2 cellular contexts compared by ENCODE assay signal in the genomic region with DNA sequence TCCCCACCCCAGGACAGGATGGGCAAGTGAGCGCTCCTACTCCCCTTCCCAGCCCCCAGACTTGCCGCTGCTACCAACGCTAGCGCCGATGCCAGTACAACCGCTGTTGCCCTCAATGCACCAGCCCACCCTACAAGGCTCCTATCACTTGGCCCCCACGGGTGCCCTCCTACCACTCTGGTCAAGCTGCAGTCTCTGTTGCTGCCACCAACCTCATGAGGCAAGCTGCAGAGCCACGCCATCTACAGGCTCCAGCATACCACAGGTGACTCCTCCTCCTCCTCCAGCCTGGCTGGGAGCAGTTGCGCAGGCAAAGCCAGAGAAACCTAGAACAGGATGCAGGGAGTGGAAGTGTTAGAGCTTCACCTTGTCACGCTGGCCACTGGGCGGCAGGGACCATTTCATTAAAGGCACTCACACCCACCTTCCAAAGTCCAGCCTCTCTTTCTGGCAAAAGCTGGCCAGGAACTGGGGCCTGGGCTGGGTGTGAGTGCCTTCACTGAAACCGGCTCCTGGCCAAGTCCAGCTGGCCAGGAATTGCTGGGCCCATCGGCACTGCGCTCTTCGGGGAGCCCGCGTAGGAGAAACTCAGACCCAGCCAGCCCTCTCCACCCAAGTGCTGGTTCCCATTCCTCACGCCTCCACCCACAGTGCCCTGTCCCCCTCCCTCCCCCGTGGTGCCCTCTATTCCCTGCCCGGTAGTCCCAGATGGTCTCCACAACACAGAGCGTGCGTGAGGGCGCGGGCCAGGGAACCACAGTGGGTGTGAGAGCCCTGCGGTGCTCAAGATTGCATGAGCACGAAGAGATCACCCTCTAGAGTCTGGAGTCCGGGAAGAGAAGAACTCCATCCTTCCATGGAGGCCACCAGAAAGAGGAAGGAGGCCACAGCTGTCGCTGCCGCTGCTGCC.
TF ChIP-seq lines count a peak whose summit lies in the region.

No MANE protein-coding gene starts in this region.

TF ChIP-seq in A549, 52 proteins besides CTCF, POLR2A, EP300 and RAD21 (continued from another document):
- TF ChIP-seq FOSL2 (IDR thresholded peaks at IDR 0.05) (no peak), FOSL2 (CRISPR knock-in tag; IDR thresholded peaks at IDR 0.05) (no peak), ZC3H11A (IDR thresholded peaks at IDR 0.05) (no peak), RFX5 (IDR thresholded peaks at IDR 0.05) (no peak), FOSB (CRISPR knock-in tag; IDR thresholded peaks at IDR 0.05) (no peak), EHMT2 (IDR thresholded peaks at IDR 0.05; ENCODE audit: low read depth) (no peak), ZSCAN20 (CRISPR knock-in tag; IDR thresholded peaks at IDR 0.05) (no peak), NPAS2 (CRISPR knock-in tag; IDR thresholded peaks at IDR 0.05; ENCODE audit: borderline replicate concordance) (no peak), CEBPB (IDR thresholded peaks at IDR 0.05) (no peak), RARB (CRISPR knock-in tag; IDR thresholded peaks at IDR 0.05) (no peak), GATA3 (IDR thresholded peaks at IDR 0.05; ENCODE audit: borderline replicate concordance) (no peak), HEYL (CRISPR knock-in tag; IDR thresholded peaks at IDR 0.05) (no peak), CHD2 (IDR thresholded peaks at IDR 0.05; ENCODE audit: low read length, partially characterized antibody) (no peak), HOXB13 (CRISPR knock-in tag; IDR thresholded peaks at IDR 0.05; ENCODE audit: low read depth) (no peak), CBX2 (IDR thresholded peaks at IDR 0.05; ENCODE audit: borderline replicate concordance, low read depth) (no peak), EHF (CRISPR knock-in tag; IDR thresholded peaks at IDR 0.05) (no peak), TP53 (CRISPR knock-in tag; IDR thresholded peaks at IDR 0.05) (no peak), HMGXB4 (CRISPR knock-in tag; IDR thresholded peaks at IDR 0.05; ENCODE audit: borderline replicate concordance) (no peak)
- TF ChIP-seq, protein P1, sequence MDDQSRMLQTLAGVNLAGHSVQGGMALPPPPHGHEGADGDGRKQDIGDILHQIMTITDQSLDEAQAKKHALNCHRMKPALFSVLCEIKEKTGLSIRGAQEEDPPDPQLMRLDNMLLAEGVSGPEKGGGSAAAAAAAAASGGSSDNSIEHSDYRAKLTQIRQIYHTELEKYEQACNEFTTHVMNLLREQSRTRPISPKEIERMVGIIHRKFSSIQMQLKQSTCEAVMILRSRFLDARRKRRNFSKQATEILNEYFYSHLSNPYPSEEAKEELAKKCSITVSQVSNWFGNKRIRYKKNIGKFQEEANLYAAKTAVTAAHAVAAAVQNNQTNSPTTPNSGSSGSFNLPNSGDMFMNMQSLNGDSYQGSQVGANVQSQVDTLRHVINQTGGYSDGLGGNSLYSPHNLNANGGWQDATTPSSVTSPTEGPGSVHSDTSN (IDR thresholded peaks at IDR 0.05): no peak

TF ChIP-seq in liver, 16 proteins besides CTCF, POLR2A, EP300 and RAD21 (continued from another document):
- TF ChIP-seq REST (IDR thresholded peaks at IDR 0.05) (peak; percentile 82), SP1 (IDR thresholded peaks at IDR 0.05) (peak; percentile 88), GABPA (IDR thresholded peaks at IDR 0.05 in 1 of 2, conservative IDR thresholded peaks at IDR 0.05 in 1 of 2) (peak in 1 of 2 donors; percentile 56), NR2F2 (IDR thresholded peaks at IDR 0.05) (no peak), FOXA2 (IDR thresholded peaks at IDR 0.05) (no peak), RXRA (IDR thresholded peaks at IDR 0.05) (peak; percentile 66 to 75), JUND (IDR thresholded peaks at IDR 0.05) (peak; percentile 49 to 56), HNF4A (conservative IDR thresholded peaks at IDR 0.05) (peak; percentile 89 to 92), TAF1 (conservative IDR thresholded peaks at IDR 0.05) (no peak), EGR1 (IDR thresholded peaks at IDR 0.05; ENCODE audit: low read depth in 2 of 2) (peak; percentile 23 to 46), YY1 (IDR thresholded peaks at IDR 0.05) (peak; percentile 76), HNF4G (IDR thresholded peaks at IDR 0.05) (peak; percentile 78)
- TF ChIP-seq, protein P2, sequence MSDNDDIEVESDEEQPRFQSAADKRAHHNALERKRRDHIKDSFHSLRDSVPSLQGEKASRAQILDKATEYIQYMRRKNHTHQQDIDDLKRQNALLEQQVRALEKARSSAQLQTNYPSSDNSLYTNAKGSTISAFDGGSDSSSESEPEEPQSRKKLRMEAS (IDR thresholded peaks at IDR 0.05): peak; percentile 73
- TF ChIP-seq, protein P3, sequence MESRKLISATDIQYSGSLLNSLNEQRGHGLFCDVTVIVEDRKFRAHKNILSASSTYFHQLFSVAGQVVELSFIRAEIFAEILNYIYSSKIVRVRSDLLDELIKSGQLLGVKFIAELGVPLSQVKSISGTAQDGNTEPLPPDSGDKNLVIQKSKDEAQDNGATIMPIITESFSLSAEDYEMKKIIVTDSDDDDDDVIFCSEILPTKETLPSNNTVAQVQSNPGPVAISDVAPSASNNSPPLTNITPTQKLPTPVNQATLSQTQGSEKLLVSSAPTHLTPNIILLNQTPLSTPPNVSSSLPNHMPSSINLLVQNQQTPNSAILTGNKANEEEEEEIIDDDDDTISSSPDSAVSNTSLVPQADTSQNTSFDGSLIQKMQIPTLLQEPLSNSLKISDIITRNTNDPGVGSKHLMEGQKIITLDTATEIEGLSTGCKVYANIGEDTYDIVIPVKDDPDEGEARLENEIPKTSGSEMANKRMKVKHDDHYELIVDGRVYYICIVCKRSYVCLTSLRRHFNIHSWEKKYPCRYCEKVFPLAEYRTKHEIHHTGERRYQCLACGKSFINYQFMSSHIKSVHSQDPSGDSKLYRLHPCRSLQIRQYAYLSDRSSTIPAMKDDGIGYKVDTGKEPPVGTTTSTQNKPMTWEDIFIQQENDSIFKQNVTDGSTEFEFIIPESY (IDR thresholded peaks at IDR 0.05): no peak
- TF ChIP-seq, protein P4, sequence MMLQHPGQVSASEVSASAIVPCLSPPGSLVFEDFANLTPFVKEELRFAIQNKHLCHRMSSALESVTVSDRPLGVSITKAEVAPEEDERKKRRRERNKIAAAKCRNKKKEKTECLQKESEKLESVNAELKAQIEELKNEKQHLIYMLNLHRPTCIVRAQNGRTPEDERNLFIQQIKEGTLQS (IDR thresholded peaks at IDR 0.05): no peak
